In the genomic region with DNA sequence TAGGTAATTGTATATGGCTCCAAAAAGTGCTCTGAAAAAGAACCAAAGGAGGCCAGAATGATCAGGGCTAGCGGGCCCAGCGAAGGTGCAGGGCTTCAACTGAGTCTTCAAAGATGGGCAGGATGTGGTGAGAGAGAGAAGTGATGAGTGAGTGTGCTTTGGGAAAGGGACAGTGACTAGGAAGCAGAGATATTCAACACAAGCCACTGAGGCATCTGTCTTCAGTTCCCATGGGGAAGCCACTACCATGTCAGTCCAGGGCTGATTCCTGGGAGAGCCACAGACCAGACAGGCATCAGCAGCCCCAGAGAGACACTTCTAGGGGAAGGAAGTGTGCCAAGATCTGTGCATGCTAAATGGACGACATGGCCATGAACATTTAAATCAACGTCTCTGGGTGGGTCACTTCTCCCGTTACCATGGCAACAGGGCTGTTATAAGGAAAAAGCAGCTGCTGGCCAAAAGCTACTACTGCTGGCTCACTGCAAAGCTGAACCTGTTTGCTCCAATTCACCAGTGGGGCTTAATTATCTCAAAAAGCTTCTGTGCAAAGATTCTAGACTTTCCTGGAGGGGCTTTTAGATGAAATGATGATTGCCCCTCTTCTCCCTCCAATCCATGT, we compare ENCODE assay signal across 1 cellular context.
TF ChIP-seq lines count a peak whose summit lies in the region.

No MANE protein-coding gene starts in this region.

TF ChIP-seq in GM23338, 12 proteins besides CTCF, POLR2A, EP300 and RAD21 (continued from another document):
- TF ChIP-seq, protein P1, sequence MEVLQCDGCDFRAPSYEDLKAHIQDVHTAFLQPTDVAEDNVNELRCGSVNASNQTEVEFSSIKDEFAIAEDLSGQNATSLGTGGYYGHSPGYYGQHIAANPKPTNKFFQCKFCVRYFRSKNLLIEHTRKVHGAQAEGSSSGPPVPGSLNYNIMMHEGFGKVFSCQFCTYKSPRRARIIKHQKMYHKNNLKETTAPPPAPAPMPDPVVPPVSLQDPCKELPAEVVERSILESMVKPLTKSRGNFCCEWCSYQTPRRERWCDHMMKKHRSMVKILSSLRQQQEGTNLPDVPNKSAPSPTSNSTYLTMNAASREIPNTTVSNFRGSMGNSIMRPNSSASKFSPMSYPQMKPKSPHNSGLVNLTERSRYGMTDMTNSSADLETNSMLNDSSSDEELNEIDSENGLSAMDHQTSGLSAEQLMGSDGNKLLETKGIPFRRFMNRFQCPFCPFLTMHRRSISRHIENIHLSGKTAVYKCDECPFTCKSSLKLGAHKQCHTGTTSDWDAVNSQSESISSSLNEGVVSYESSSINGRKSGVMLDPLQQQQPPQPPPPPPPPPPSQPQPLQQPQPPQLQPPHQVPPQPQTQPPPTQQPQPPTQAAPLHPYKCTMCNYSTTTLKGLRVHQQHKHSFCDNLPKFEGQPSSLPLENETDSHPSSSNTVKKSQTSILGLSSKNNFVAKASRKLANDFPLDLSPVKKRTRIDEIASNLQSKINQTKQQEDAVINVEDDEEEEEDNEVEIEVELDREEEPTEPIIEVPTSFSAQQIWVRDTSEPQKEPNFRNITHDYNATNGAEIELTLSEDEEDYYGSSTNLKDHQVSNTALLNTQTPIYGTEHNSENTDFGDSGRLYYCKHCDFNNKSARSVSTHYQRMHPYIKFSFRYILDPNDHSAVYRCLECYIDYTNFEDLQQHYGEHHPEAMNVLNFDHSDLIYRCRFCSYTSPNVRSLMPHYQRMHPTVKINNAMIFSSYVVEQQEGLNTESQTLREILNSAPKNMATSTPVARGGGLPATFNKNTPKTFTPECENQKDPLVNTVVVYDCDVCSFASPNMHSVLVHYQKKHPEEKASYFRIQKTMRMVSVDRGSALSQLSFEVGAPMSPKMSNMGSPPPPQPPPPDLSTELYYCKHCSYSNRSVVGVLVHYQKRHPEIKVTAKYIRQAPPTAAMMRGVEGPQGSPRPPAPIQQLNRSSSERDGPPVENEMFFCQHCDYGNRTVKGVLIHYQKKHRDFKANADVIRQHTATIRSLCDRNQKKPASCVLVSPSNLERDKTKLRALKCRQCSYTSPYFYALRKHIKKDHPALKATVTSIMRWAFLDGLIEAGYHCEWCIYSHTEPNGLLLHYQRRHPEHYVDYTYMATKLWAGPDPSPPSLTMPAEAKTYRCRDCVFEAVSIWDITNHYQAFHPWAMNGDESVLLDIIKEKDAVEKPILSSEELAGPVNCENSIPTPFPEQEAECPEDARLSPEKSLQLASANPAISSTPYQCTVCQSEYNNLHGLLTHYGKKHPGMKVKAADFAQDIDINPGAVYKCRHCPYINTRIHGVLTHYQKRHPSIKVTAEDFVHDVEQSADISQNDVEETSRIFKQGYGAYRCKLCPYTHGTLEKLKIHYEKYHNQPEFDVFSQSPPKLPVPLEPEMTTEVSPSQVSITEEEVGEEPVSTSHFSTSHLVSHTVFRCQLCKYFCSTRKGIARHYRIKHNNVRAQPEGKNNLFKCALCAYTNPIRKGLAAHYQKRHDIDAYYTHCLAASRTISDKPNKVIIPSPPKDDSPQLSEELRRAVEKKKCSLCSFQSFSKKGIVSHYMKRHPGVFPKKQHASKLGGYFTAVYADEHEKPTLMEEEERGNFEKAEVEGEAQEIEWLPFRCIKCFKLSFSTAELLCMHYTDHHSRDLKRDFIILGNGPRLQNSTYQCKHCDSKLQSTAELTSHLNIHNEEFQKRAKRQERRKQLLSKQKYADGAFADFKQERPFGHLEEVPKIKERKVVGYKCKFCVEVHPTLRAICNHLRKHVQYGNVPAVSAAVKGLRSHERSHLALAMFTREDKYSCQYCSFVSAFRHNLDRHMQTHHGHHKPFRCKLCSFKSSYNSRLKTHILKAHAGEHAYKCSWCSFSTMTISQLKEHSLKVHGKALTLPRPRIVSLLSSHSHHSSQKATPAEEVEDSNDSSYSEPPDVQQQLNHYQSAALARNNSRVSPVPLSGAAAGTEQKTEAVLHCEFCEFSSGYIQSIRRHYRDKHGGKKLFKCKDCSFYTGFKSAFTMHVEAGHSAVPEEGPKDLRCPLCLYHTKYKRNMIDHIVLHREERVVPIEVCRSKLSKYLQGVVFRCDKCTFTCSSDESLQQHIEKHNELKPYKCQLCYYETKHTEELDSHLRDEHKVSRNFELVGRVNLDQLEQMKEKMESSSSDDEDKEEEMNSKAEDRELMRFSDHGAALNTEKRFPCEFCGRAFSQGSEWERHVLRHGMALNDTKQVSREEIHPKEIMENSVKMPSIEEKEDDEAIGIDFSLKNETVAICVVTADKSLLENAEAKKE (CRISPR knock-in tag; IDR thresholded peaks at IDR 0.05): no peak
- TF ChIP-seq STAT1 (IDR thresholded peaks at IDR 0.05; ENCODE audit: unreplicated experiment) (no peak), EZH2phosphoT487 (IDR thresholded peaks at IDR 0.05; ENCODE audit: unreplicated experiment) (no peak), CREB1 (CRISPR knock-in tag; IDR thresholded peaks at IDR 0.05; ENCODE audit: low read depth) (no peak), ZNF114 (CRISPR knock-in tag; IDR thresholded peaks at IDR 0.05) (no peak), POLR2AphosphoS5 (IDR thresholded peaks at IDR 0.05; ENCODE audit: low read depth) (no peak), JUNB (IDR thresholded peaks at IDR 0.05; ENCODE audit: unreplicated experiment) (no peak)
